In genomic region chr12:58105225-58106119, GRCh38 we compare ENCODE assay signal across 1 cellular context.
TF ChIP-seq lines count a peak whose summit lies in the region.

No MANE protein-coding gene starts in this region.

TF ChIP-seq in A549, 52 proteins besides CTCF, POLR2A, EP300 and RAD21 (continued from another document):
- TF ChIP-seq E2F6 (IDR thresholded peaks at IDR 0.05; ENCODE audit: borderline replicate concordance, low read depth) (no peak), NR3C1 (IDR thresholded peaks at IDR 0.05) (no peak), JUN (IDR thresholded peaks at IDR 0.05) (no peak), GATA3 (IDR thresholded peaks at IDR 0.05; ENCODE audit: borderline replicate concordance) (no peak), ZC3H11A (IDR thresholded peaks at IDR 0.05) (no peak)
